Comparison of ENCODE assay signal across 8 cellular contexts in the genomic region with DNA sequence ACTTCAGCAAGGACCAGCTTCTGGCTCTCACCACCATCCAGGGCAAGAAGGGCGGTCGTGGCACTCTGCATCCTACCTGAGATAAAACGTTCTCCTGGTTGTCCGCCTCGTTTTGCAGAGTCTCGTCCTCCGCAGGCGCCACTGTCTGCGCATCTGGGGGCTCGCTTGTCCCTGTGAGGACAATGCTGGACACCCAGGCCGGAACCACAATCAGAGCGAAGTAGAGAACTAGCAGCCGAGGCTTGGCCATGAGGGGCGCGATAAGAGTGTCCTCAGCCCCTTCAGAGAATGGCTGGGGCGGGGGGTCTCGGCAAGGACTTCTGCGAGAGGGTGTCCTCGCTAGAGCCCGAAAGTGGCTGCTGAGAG. TPM values are rescaled to one million over a fixed set of nuclear protein-coding genes. Genes with fewer than 3 reads are reported as not detected.
DNase-seq lines count a peak whose midpoint lies in the region; ATAC-seq and TF ChIP-seq lines count a peak whose summit lies in the region.

No MANE protein-coding gene starts in this region.

- H3K4me1 ChIP-seq in DND-41 (ENCODE audit: insufficient read depth, low read length) (peaks cover 3% of the 10 kb centered on the region; the same call in 1 of the 2 replicates), gastroesophageal sphincter (peaks cover 0 to 44% (median 14%) of the 10 kb centered on the region in 3 donors), psoas muscle (peaks cover 6% of the 10 kb centered on the region)

- H3K27me3 ChIP-seq in DND-41 (ENCODE audit: insufficient read depth, low read length, poor library complexity), result peaks cover 51% of the 10 kb centered on the region
- no peaks in the 10 kb centered on the region for H3K27me3 ChIP-seq in SU-DHL-6 (ENCODE audit: low read length)
- peaks cover 44% of the 10 kb centered on the region for H3K27me3 ChIP-seq in gastroesophageal sphincter
- H3K27me3 ChIP-seq in psoas muscle (ENCODE audit: insufficient read depth in 3 of 3, low read length in 2 of 3), result peaks cover 0 to 47% (median 5%) of the 10 kb centered on the region in 3 donors

- no peak for TF ChIP-seq EP300 in gastroesophageal sphincter (IDR thresholded peaks at IDR 0.05)

- no peak for DNase-seq in DND-41
- no peak for DNase-seq in psoas muscle
- DNase-seq in posterior vena cava (ENCODE audit: low spot score), result no peak
- no peak for DNase-seq in GF-D8 (lab: John Stamatoyannopoulos, UW)

- H3F3A ChIP-seq in SU-DHL-6 (ENCODE audit: insufficient read depth), result no peaks in the 10 kb centered on the region

- intact Hi-C loops in psoas muscle (cut with DNase I), result no loop called here
- intact Hi-C loops in posterior vena cava (cut with DNase I), result loop anchor here (10.0 kb wide), 2 partner anchors 58 to 158 kb away; no protein-coding TSS in a partner anchor

- H3K4me3 ChIP-seq in DND-41 (ENCODE audit: low read depth in 1 of 2, low read length in 2 of 2), result no peak overlapping the region
- no peak overlapping the region for H3K4me3 ChIP-seq in SU-DHL-6 (ENCODE audit: insufficient read depth, low read length, poor library complexity, severe bottlenecking)
- H3K4me3 ChIP-seq in gastroesophageal sphincter, result peak overlapping the region; percentile 28 to 63
- peak overlapping the region; percentile 71 for H3K4me3 ChIP-seq in psoas muscle

- H3K36me3 ChIP-seq in DND-41 (ENCODE audit: insufficient read depth, low read length), result no peaks in the 10 kb centered on the region
- H3K36me3 ChIP-seq in SU-DHL-6 (ENCODE audit: low read length), result no peaks in the 10 kb centered on the region
- no peaks in the 10 kb centered on the region for H3K36me3 ChIP-seq in gastroesophageal sphincter
- no peaks in the 10 kb centered on the region for H3K36me3 ChIP-seq in psoas muscle (ENCODE audit: insufficient read depth in 1 of 2, low read depth in 1 of 2)

- ATAC-seq in DND-41 (ENCODE audit: insufficient read depth, low read depth) (no peak), gastroesophageal sphincter (no peak), psoas muscle (peak; percentile 5 to 39 (median 10)), HG03095 (IDR thresholded peaks at IDR 0.05; ENCODE audit: unreplicated experiment) (no peak), GM18867 (IDR thresholded peaks at IDR 0.05; ENCODE audit: unreplicated experiment) (no peak)

- no peaks in the 10 kb centered on the region for H3K9me2 ChIP-seq in SU-DHL-6 (replicated peaks; ENCODE audit: insufficient read depth, low read length)

- no peak for TF ChIP-seq POLR2A in gastroesophageal sphincter (IDR thresholded peaks at IDR 0.05)

- no peak for TF ChIP-seq CTCF in DND-41 (IDR thresholded peaks at IDR 0.05; ENCODE audit: borderline replicate concordance, extremely low read depth, low read length, poor library complexity, severe bottlenecking)
- TF ChIP-seq CTCF in SU-DHL-6 (IDR thresholded peaks at IDR 0.05; ENCODE audit: insufficient read depth, low read length, poor library complexity, severe bottlenecking), result no peak
- no peak for TF ChIP-seq CTCF in gastroesophageal sphincter (IDR thresholded peaks at IDR 0.05)
- no peak for TF ChIP-seq CTCF in psoas muscle (IDR thresholded peaks at IDR 0.05)

- 26% methylated on average over 9 of the region's 20 CpGs; no CpG with 5 or more reads in 1 of the 2 donors for WGBS in gastroesophageal sphincter (ENCODE audit: low coverage in 1 of 2), 2 donors
- 7 to 22% (median 16%) methylated on average over 20 of the region's 20 CpGs for WGBS in psoas muscle, 3 donors

- H3K4me2 ChIP-seq in DND-41 (ENCODE audit: insufficient read depth, low read length) (peak overlapping the region; percentile 44; the same call in 1 of the 2 replicates), SU-DHL-6 (ENCODE audit: low read depth, low read length, poor library complexity, severe bottlenecking) (peak overlapping the region; percentile 59)

- H3K9me3 ChIP-seq in DND-41 (ENCODE audit: insufficient read depth, low read length, severe bottlenecking), result no peaks in the 10 kb centered on the region
- H3K9me3 ChIP-seq in SU-DHL-6 (ENCODE audit: insufficient read depth, low read length), result no peaks in the 10 kb centered on the region
- H3K9me3 ChIP-seq in gastroesophageal sphincter, result no peaks in the 10 kb centered on the region
- H3K9me3 ChIP-seq in psoas muscle, result no peaks in the 10 kb centered on the region

- H3K79me2 ChIP-seq in DND-41 (ENCODE audit: insufficient read depth, low read length), result no peaks in the 10 kb centered on the region
- H3K79me2 ChIP-seq in SU-DHL-6 (ENCODE audit: insufficient read depth, low read length), result no peaks in the 10 kb centered on the region

- H3K27ac ChIP-seq in DND-41 (ENCODE audit: low read length) (no peak overlapping the region), SU-DHL-6 (ENCODE audit: low read depth, low read length) (no peak overlapping the region), gastroesophageal sphincter (peak overlapping the region in 3 of 4 donors; percentile 6 to 70 (median 51)), psoas muscle (peak overlapping the region; percentile 27)

- H3K9ac ChIP-seq in DND-41 (ENCODE audit: low read depth, low read length), result no peak overlapping the region
- H3K9ac ChIP-seq in SU-DHL-6 (ENCODE audit: low read length), result no peak overlapping the region

- H2AFZ ChIP-seq in DND-41 (ENCODE audit: low read depth, low read length), result no peak overlapping the region
- H2AFZ ChIP-seq in SU-DHL-6 (ENCODE audit: low read depth, low read length, severe bottlenecking), result no peak overlapping the region

- H4K20me1 ChIP-seq in DND-41 (ENCODE audit: insufficient read depth, low read length) (no peaks in the 10 kb centered on the region), SU-DHL-6 (ENCODE audit: low read depth, low read length) (no peaks in the 10 kb centered on the region)

RNA-seq across cellular contexts. Expression of a gene that starts 0.5 kb away (rescaled TPM):
- 1 to 10 TPM; 1.1 to 7.7 (median 4.7) TPM for total RNA-seq in gastroesophageal sphincter
- 1 to 10 TPM; 2.2 to 9.5 (median 5.6) TPM for total RNA-seq in psoas muscle
- 1 to 10 TPM; 1.4 to 3.8 (median 2.1) TPM for polyA plus RNA-seq in psoas muscle
- 10 to 100 TPM; 30.8 to 49.7 TPM for total RNA-seq in posterior vena cava

RNA-seq across cellular contexts. Expression of a gene that starts 46.3 kb away (rescaled TPM):
- total RNA-seq in gastroesophageal sphincter (1 to 10 TPM; 3.5 to 7.8 (median 4.1) TPM), psoas muscle (under 1 TPM; 0.14 to 0.76 (median 0.49) TPM), posterior vena cava (1 to 10 TPM; 3.7 to 5.0 TPM)
- polyA plus RNA-seq in psoas muscle, result under 1 TPM; 0.10 to 0.18 (median 0.10) TPM

Comparison
In these comparisons a context has a peak if more than half of its experiments do, and no peak if none do; other contexts are left out.
1. ATAC-seq: peak in psoas muscle (4 of 4); none in DND-41 (single experiment), gastroesophageal sphincter (single experiment), HG03095 (single experiment) and GM18867 (single experiment).
2. H3K27ac ChIP-seq: peak in gastroesophageal sphincter (3 of 4) and psoas muscle (single experiment); none in DND-41 (single experiment) and SU-DHL-6 (single experiment).
3. H3K4me3 ChIP-seq: peak in gastroesophageal sphincter (2 of 2) and psoas muscle (single experiment); none in DND-41 (0 of 2) and SU-DHL-6 (single experiment).
4. intact Hi-C loops: an anchor here in posterior vena cava (10.0 kb wide); none called in psoas muscle.